In the genomic region with DNA sequence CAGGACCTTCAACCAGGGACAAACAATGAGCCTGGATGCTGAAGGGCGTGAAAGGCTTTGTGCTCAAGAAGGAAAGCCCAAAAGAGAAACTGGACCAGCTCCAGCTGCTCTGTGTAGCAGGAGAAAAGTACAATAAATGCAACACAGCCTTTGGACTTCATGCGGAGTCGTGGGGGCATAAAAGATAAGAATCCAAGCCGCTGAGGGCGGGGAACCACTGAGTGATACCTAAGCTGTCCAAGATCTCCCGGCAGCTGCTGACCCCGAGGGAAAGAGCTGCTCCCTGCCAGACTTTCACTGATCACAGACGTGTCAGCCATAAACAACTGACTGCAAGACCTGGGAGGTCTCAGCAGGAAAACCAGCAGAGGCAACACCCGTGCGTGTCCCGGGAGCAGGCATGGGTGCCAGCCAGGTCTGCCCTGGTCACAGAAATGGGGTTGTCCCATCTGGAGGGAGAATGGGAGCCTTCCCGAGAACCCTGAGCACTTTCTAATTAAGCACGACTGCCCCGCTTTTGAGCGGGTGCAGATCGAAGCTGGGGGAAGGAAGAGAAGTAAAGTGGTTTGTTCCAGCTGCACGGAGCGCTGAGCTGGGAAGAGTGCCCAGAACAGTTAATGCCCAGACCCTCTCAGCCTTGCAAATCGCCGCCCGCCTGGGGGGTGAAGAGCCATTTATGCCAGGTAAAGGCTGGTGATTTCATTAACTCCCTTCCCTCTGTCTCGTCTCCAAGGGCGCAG, we compare ENCODE assay signal across 1 cellular context.
TF ChIP-seq lines count a peak whose summit lies in the region.

No MANE protein-coding gene starts in this region.

TF ChIP-seq in WTC11, 78 proteins besides CTCF, POLR2A, EP300 and RAD21 (continued from another document):
- TF ChIP-seq, protein P1, sequence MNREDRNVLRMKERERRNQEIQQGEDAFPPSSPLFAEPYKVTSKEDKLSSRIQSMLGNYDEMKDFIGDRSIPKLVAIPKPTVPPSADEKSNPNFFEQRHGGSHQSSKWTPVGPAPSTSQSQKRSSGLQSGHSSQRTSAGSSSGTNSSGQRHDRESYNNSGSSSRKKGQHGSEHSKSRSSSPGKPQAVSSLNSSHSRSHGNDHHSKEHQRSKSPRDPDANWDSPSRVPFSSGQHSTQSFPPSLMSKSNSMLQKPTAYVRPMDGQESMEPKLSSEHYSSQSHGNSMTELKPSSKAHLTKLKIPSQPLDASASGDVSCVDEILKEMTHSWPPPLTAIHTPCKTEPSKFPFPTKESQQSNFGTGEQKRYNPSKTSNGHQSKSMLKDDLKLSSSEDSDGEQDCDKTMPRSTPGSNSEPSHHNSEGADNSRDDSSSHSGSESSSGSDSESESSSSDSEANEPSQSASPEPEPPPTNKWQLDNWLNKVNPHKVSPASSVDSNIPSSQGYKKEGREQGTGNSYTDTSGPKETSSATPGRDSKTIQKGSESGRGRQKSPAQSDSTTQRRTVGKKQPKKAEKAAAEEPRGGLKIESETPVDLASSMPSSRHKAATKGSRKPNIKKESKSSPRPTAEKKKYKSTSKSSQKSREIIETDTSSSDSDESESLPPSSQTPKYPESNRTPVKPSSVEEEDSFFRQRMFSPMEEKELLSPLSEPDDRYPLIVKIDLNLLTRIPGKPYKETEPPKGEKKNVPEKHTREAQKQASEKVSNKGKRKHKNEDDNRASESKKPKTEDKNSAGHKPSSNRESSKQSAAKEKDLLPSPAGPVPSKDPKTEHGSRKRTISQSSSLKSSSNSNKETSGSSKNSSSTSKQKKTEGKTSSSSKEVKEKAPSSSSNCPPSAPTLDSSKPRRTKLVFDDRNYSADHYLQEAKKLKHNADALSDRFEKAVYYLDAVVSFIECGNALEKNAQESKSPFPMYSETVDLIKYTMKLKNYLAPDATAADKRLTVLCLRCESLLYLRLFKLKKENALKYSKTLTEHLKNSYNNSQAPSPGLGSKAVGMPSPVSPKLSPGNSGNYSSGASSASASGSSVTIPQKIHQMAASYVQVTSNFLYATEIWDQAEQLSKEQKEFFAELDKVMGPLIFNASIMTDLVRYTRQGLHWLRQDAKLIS (CRISPR knock-in tag; IDR thresholded peaks at IDR 0.05; ENCODE audit: borderline replicate concordance): no peak
- TF ChIP-seq PREB (CRISPR knock-in tag; IDR thresholded peaks at IDR 0.05; ENCODE audit: borderline replicate concordance) (no peak), ZNF425 (CRISPR knock-in tag; conservative IDR thresholded peaks at IDR 0.05) (no peak), MYBL2 (CRISPR knock-in tag; IDR thresholded peaks at IDR 0.05) (no peak), NFYB (CRISPR knock-in tag; conservative IDR thresholded peaks at IDR 0.05; ENCODE audit: low read depth) (no peak), SP1 (CRISPR knock-in tag; conservative IDR thresholded peaks at IDR 0.05) (no peak), ZNF263 (CRISPR knock-in tag; IDR thresholded peaks at IDR 0.05; ENCODE audit: low read depth) (no peak), ATF1 (CRISPR knock-in tag; IDR thresholded peaks at IDR 0.05) (no peak), PRRX2 (CRISPR knock-in tag; IDR thresholded peaks at IDR 0.05) (no peak), ZNF121 (CRISPR knock-in tag; IDR thresholded peaks at IDR 0.05) (no peak), ETV6 (CRISPR knock-in tag; IDR thresholded peaks at IDR 0.05) (no peak)
- TF ChIP-seq, protein P2, sequence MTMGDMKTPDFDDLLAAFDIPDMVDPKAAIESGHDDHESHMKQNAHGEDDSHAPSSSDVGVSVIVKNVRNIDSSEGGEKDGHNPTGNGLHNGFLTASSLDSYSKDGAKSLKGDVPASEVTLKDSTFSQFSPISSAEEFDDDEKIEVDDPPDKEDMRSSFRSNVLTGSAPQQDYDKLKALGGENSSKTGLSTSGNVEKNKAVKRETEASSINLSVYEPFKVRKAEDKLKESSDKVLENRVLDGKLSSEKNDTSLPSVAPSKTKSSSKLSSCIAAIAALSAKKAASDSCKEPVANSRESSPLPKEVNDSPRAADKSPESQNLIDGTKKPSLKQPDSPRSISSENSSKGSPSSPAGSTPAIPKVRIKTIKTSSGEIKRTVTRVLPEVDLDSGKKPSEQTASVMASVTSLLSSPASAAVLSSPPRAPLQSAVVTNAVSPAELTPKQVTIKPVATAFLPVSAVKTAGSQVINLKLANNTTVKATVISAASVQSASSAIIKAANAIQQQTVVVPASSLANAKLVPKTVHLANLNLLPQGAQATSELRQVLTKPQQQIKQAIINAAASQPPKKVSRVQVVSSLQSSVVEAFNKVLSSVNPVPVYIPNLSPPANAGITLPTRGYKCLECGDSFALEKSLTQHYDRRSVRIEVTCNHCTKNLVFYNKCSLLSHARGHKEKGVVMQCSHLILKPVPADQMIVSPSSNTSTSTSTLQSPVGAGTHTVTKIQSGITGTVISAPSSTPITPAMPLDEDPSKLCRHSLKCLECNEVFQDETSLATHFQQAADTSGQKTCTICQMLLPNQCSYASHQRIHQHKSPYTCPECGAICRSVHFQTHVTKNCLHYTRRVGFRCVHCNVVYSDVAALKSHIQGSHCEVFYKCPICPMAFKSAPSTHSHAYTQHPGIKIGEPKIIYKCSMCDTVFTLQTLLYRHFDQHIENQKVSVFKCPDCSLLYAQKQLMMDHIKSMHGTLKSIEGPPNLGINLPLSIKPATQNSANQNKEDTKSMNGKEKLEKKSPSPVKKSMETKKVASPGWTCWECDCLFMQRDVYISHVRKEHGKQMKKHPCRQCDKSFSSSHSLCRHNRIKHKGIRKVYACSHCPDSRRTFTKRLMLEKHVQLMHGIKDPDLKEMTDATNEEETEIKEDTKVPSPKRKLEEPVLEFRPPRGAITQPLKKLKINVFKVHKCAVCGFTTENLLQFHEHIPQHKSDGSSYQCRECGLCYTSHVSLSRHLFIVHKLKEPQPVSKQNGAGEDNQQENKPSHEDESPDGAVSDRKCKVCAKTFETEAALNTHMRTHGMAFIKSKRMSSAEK (CRISPR knock-in tag; IDR thresholded peaks at IDR 0.05; ENCODE audit: borderline replicate concordance): no peak
